29 cellular contexts compared by ENCODE assay signal in genomic region chr7:94146408-94146807, GRCh38.
DNase-seq lines count a peak whose midpoint lies in the region; ATAC-seq, FAIRE-seq and TF ChIP-seq lines count a peak whose summit lies in the region.
"Had no signal": no experiment of that assay in that cellular context is flagged by ENCODE, and none has a peak within 500 bp of the region (broad histone marks: within the 10 kb centered on the region; RNA-seq: fewer than 3 reads in every experiment).

No MANE protein-coding gene starts in this region.

- no peak overlapping the region for H3K27ac Mint-ChIP-seq in neural progenitor cell
- H3K27ac Mint-ChIP-seq: activated CD8-positive, alpha-beta T cell treated with anti-CD3 and anti-CD28 coated beads, Interleukin-2, amount 10 ng/mL, durations not matched to agents 7 days and 5 days; natural killer cell; stimulated activated naive CD8-positive, alpha-beta T cell treated with anti-CD3 and anti-CD28 coated beads, Interleukin-15, amount 100 ng/mL, for 72 hours had no signal

- H3F3A ChIP-seq in neural progenitor cell (ENCODE audit: low read depth), result no peaks in the 10 kb centered on the region

- TF ChIP-seq CTCF in WI38 (IDR thresholded peaks at IDR 0.05; ENCODE audit: low read depth, low read length), result no peak
- no peak for TF ChIP-seq CTCF in neural progenitor cell (IDR thresholded peaks at IDR 0.05)

- no peak overlapping the region for H3K4me3 Mint-ChIP-seq in neural progenitor cell
- H3K4me3 Mint-ChIP-seq: activated CD8-positive, alpha-beta T cell treated with anti-CD3 and anti-CD28 coated beads, Interleukin-2, amount 10 ng/mL, durations not matched to agents 7 days and 5 days; activated T-cell treated with anti-CD3 and anti-CD28 coated beads, Interleukin-2, amount 50 U/mL, for 4 hours; natural killer cell; stimulated activated naive CD8-positive, alpha-beta T cell treated with anti-CD3 and anti-CD28 coated beads, Interleukin-15, amount 100 ng/mL, for 72 hours had no signal

- H2AFZ ChIP-seq in neural progenitor cell (replicated peaks), result no peak overlapping the region

- H4K20me1 ChIP-seq in neural progenitor cell (ENCODE audit: low read depth), result no peaks in the 10 kb centered on the region

- DNase-seq in Right ventricle myocardium inferior (ENCODE audit: missing footprints) (peak; percentile 58), Right ventricle myocardium superior (no peak), hepatic stellate cell (ENCODE audit: low spot score) (peak; percentile 18), urothelium cell line (ENCODE audit: low spot score) (no peak), neural progenitor cell (ENCODE audit: low spot score) (no peak), NCI-H146 treated with DMSO at 0.1 percent for 48 hours (lab: John Stamatoyannopoulos, UW; ENCODE audit: unreplicated experiment) (no peak)
- DNase-seq in activated CD4-positive, alpha-beta T cell treated with anti-CD3 and anti-CD28 coated beads for 4 hours, result no peak
- DNase-seq: 8988T; activated CD8-positive, alpha-beta T cell treated with anti-CD3 and anti-CD28 coated beads, Interleukin-2, amount 10 ng/mL, durations not matched to agents 7 days and 5 days; activated naive CD4-positive, alpha-beta T cell treated with Interleukin-2 at 50 U/mL for 16 hours; activated T-cell treated with anti-CD3 and anti-CD28 coated beads, Interleukin-2, amount 50 U/mL, for 4 hours; amniotic stem cell; central memory CD4-positive, alpha-beta T cell; dorsolateral prefrontal cortex; mesendoderm; natural killer cell; NCI-H1417; NCI-H82; OCI-M1; psoas muscle; small intestine; stimulated activated CD4-positive, alpha-beta T cell treated with anti-CD3 and anti-CD28 coated beads, Interleukin-4, amount 100 ng/mL, for 24 hours; stimulated activated naive CD8-positive, alpha-beta T cell treated with anti-CD3 and anti-CD28 coated beads, Interleukin-15, amount 100 ng/mL, for 72 hours; T-helper 2 cell; transverse colon had no signal

- H3K4me1 Mint-ChIP-seq in neural progenitor cell, result peaks cover 9% of the 10 kb centered on the region
- H3K4me1 Mint-ChIP-seq: natural killer cell; stimulated activated naive CD8-positive, alpha-beta T cell treated with anti-CD3 and anti-CD28 coated beads, Interleukin-15, amount 100 ng/mL, for 72 hours had no signal

- no peaks in the 10 kb centered on the region for H3K79me2 ChIP-seq in neural progenitor cell (ENCODE audit: low read depth)

- FAIRE-seq in urothelium cell line (lab: Jason Lieb, UNC), result peak; percentile 87
- FAIRE-seq: D721Med, small intestine had no signal

- no peaks in the 10 kb centered on the region for H3K36me3 ChIP-seq in neural progenitor cell
- H3K36me3 ChIP-seq: transverse colon had no signal

- H3K4me3 ChIP-seq in WI38 (ENCODE audit: low read depth, low read length), result 0 out of 2 replicates have a peak overlapping the region, but pooled peaks have one; percentile 3
- H3K4me3 ChIP-seq in neural progenitor cell, result no peak overlapping the region
- H3K4me3 ChIP-seq: dorsolateral prefrontal cortex, psoas muscle, transverse colon had no signal

- no peak overlapping the region for H3K4me2 ChIP-seq in neural progenitor cell

- H3K27ac ChIP-seq in neural progenitor cell, result no peak overlapping the region
- H3K27ac ChIP-seq: C4-2B, dorsolateral prefrontal cortex, psoas muscle, VCaP had no signal

- ATAC-seq in Right ventricle myocardium inferior, result no peak
- no peak for ATAC-seq in Right ventricle myocardium superior (ENCODE audit: poor library complexity)
- ATAC-seq: activated CD8-positive, alpha-beta T cell treated with anti-CD3 and anti-CD28 coated beads, Interleukin-2, amount 10 ng/mL, durations not matched to agents 7 days and 5 days; activated T-cell treated with anti-CD3 and anti-CD28 coated beads, Interleukin-2, amount 50 U/mL, for 4 hours; psoas muscle; stimulated activated naive CD8-positive, alpha-beta T cell treated with anti-CD3 and anti-CD28 coated beads, Interleukin-15, amount 100 ng/mL, for 72 hours had no signal

- no peaks in the 10 kb centered on the region for H3K27me3 ChIP-seq in neural progenitor cell
- H3K27me3 ChIP-seq: transverse colon had no signal

- no peaks in the 10 kb centered on the region for H3K9me3 Mint-ChIP-seq in neural progenitor cell
- H3K9me3 Mint-ChIP-seq: activated T-cell treated with anti-CD3 and anti-CD28 coated beads, Interleukin-2, amount 50 U/mL, for 4 hours; stimulated activated naive CD8-positive, alpha-beta T cell treated with anti-CD3 and anti-CD28 coated beads, Interleukin-15, amount 100 ng/mL, for 72 hours had no signal

- H3K4me1 ChIP-seq in neural progenitor cell, result no peaks in the 10 kb centered on the region
- H3K4me1 ChIP-seq: psoas muscle, transverse colon had no signal

- no peak overlapping the region for H3K9ac ChIP-seq in neural progenitor cell

- intact Hi-C loops in Right ventricle myocardium inferior (cut with DNase I), result no loop called here
- intact Hi-C loops in Right ventricle myocardium superior (cut with DNase I), result no loop called here

- no peaks in the 10 kb centered on the region for H3K36me3 Mint-ChIP-seq in neural progenitor cell
- H3K36me3 Mint-ChIP-seq: natural killer cell had no signal

- H3K27me3 Mint-ChIP-seq in neural progenitor cell (ENCODE audit: insufficient read depth, low read depth), result peaks cover 3% of the 10 kb centered on the region

- no peaks in the 10 kb centered on the region for H3K9me3 ChIP-seq in neural progenitor cell (ENCODE audit: low read depth)
- H3K9me3 ChIP-seq: psoas muscle, transverse colon had no signal

Comparison
In these comparisons a context has a peak if more than half of its experiments do, and no peak if none do; other contexts are left out.
1. DNase-seq: peak in Right ventricle myocardium inferior (single experiment) and hepatic stellate cell (single experiment); none in Right ventricle myocardium superior (single experiment), urothelium cell line (single experiment), activated CD4-positive, alpha-beta T cell treated with anti-CD3 and anti-CD28 coated beads for 4 hours (0 of 2), neural progenitor cell (single experiment) and NCI-H146 treated with DMSO at 0.1 percent for 48 hours (single experiment).